In genomic region chr6:89479902-89480301, GRCh38 we compare ENCODE assay signal across 26 cellular contexts.
"Had no signal": no experiment of that assay in that cellular context is flagged by ENCODE, and none has a peak within 500 bp of the region (broad histone marks: within the 10 kb centered on the region; RNA-seq: fewer than 3 reads in every experiment).

No MANE protein-coding gene starts in this region.

- H3K27me3 Mint-ChIP-seq: activated naive CD8-positive, alpha-beta T cell; activated T-helper 17 cell treated with anti-CD3 and anti-CD28 coated beads, Interleukin-2, amount 50 U/mL, for 72 hours had no signal

- H3K9me3 Mint-ChIP-seq: activated naive CD4-positive, alpha-beta T cell treated with anti-CD3 and anti-CD28 coated beads for 36 hours; activated T-cell treated with anti-CD3 and anti-CD28 coated beads, Interleukin-2, amount 50 U/mL, for 4 hours; activated T-helper 17 cell treated with anti-CD3 and anti-CD28 coated beads, Interleukin-2, amount 50 U/mL, for 72 hours had no signal

- H3K36me3 Mint-ChIP-seq: activated naive CD8-positive, alpha-beta T cell had no signal

- ATAC-seq: activated T-cell treated with anti-CD3 and anti-CD28 coated beads, Interleukin-2, amount 50 U/mL, for 4 hours; activated T-helper 17 cell treated with anti-CD3 and anti-CD28 coated beads, Interleukin-2, amount 50 U/mL, for 72 hours; Panc1 had no signal

- H3K27ac Mint-ChIP-seq: activated naive CD4-positive, alpha-beta T cell treated with anti-CD3 and anti-CD28 coated beads for 36 hours; activated naive CD8-positive, alpha-beta T cell; activated T-helper 17 cell treated with anti-CD3 and anti-CD28 coated beads, Interleukin-2, amount 50 U/mL, for 72 hours had no signal

- DNase-seq: activated CD4-positive, alpha-beta T cell treated with anti-CD3 and anti-CD28 coated beads for 4 hours; activated CD4-positive, alpha-beta T cell treated with anti-CD3 and anti-CD28 coated beads, Interleukin-2, amount 50 U/mL, for 4 hours; activated CD8-positive, alpha-beta memory T cell treated with anti-CD3 and anti-CD28 coated beads for 24 hours; activated gamma-delta T cell; activated naive CD4-positive, alpha-beta T cell treated with anti-CD3 and anti-CD28 coated beads for 36 hours; activated T-cell treated with anti-CD3 and anti-CD28 coated beads, Interleukin-2, amount 50 U/mL, for 4 hours; adrenal gland; anterior cingulate cortex; Karpas-422; NCI-H1105; NCI-H1436; NCI-H1694 treated with DMSO at 0.1 percent for 48 hours; NCI-H2029 treated with DMSO at 0.1 percent for 48 hours; NCI-H345; NCI-H510A; NCI-H526 treated with DMSO at 0.1 percent for 48 hours; NK-92 treated with Interleukin-12 subunit alpha and Interleukin-12 subunit beta, amount 100 ng/mL, for 24 hours; OCI-M1; Right ventricle myocardium superior; SJCRH30; SK-N-SH; T-helper 1 cell; WERI-Rb-1 had no signal

- H3K4me3 Mint-ChIP-seq: activated naive CD4-positive, alpha-beta T cell treated with anti-CD3 and anti-CD28 coated beads for 36 hours; activated naive CD8-positive, alpha-beta T cell; activated T-cell treated with anti-CD3 and anti-CD28 coated beads, Interleukin-2, amount 50 U/mL, for 4 hours; activated T-helper 17 cell treated with anti-CD3 and anti-CD28 coated beads, Interleukin-2, amount 50 U/mL, for 72 hours had no signal
